ENCODE assay signal across 28 cellular contexts in genomic region chr7:110061387-110061786, GRCh38.
DNase-seq lines count a peak whose midpoint lies in the region; ATAC-seq and TF ChIP-seq lines count a peak whose summit lies in the region.
"Had no signal": no experiment of that assay in that cellular context is flagged by ENCODE, and none has a peak within 500 bp of the region (broad histone marks: within the 10 kb centered on the region; RNA-seq: fewer than 3 reads in every experiment).

No MANE protein-coding gene starts in this region.

- no peaks in the 10 kb centered on the region for H3K27me3 ChIP-seq in right lobe of liver
- H3K27me3 ChIP-seq: BE2C, left lung, neutrophil, SJCRH30, transverse colon had no signal

- no peak overlapping the region for H3K27ac Mint-ChIP-seq in activated T-cell treated with anti-CD3 and anti-CD28 coated beads, Interleukin-2, amount 50 U/mL, for 24 hours
- H3K27ac Mint-ChIP-seq: T-cell had no signal

- H3K27me3 Mint-ChIP-seq in activated T-cell treated with anti-CD3 and anti-CD28 coated beads, Interleukin-2, amount 50 U/mL, for 24 hours, result no peaks in the 10 kb centered on the region
- H3K27me3 Mint-ChIP-seq: T-cell had no signal

- peak; percentile 3 for DNase-seq in GM10266 (ENCODE audit: extremely low spot score)
- DNase-seq in activated T-cell treated with anti-CD3 and anti-CD28 coated beads, Interleukin-2, amount 50 U/mL, for 24 hours, result no peak
- DNase-seq in pons (ENCODE audit: low spot score), result no peak
- no peak for DNase-seq in right lobe of liver
- DNase-seq in NCI-H748 treated with DMSO at 0.1 percent for 48 hours (lab: John Stamatoyannopoulos, UW), result no peak
- DNase-seq: activated CD4-positive, CD25-positive, alpha-beta regulatory T cell treated with anti-CD3 and anti-CD28 coated beads, Interleukin-2, amount 50 U/mL, for 72 hours; activated gamma-delta T cell; BE2C; central memory CD4-positive, alpha-beta T cell; dermis blood vessel endothelial cell; DMS53; hypothalamus; KG1; left lung; MM.1S; NCI-H1694 treated with DMSO at 0.1 percent for 48 hours; NCI-H2171; NCI-H524; psoas muscle; SJCRH30; stimulated activated CD8-positive, alpha-beta memory T cell treated with anti-CD3 and anti-CD28 coated beads, Interleukin-4, amount 100 ng/mL, for 48 hours; T-cell; transverse colon had no signal

- no peak overlapping the region for H3K4me3 ChIP-seq in right lobe of liver
- H3K4me3 ChIP-seq: left lung, psoas muscle, SJCRH30, transverse colon had no signal

- TF ChIP-seq CTCF in GM10266 (IDR thresholded peaks at IDR 0.05; ENCODE audit: control insufficient read depth, insufficient read depth, low read depth, missing control alignments) (no peak), right lobe of liver (IDR thresholded peaks at IDR 0.05) (no peak)

- TF ChIP-seq POLR2A in right lobe of liver (IDR thresholded peaks at IDR 0.05), result no peak

- H3K4me1 ChIP-seq in right lobe of liver, result no peaks in the 10 kb centered on the region
- H3K4me1 ChIP-seq: BE2C, left lung, psoas muscle, SJCRH30, transverse colon had no signal

- intact Hi-C loops in right lobe of liver (cut with DNase I), result no loop called here

- no peaks in the 10 kb centered on the region for H3K36me3 ChIP-seq in right lobe of liver
- H3K36me3 ChIP-seq: BE2C, left lung, neutrophil, SJCRH30, transverse colon had no signal

- H3K4me3 Mint-ChIP-seq in activated T-cell treated with anti-CD3 and anti-CD28 coated beads, Interleukin-2, amount 50 U/mL, for 24 hours, result no peak overlapping the region
- H3K4me3 Mint-ChIP-seq: T-cell had no signal

- no peak overlapping the region for H3K27ac ChIP-seq in right lobe of liver
- H3K27ac ChIP-seq: left lung, neutrophil, psoas muscle, SJCRH30, transverse colon had no signal

- no peaks in the 10 kb centered on the region for H3K4me1 Mint-ChIP-seq in activated T-cell treated with anti-CD3 and anti-CD28 coated beads, Interleukin-2, amount 50 U/mL, for 24 hours (ENCODE audit: low read depth)
- H3K4me1 Mint-ChIP-seq: T-cell had no signal

- H3K9me3 ChIP-seq in right lobe of liver, result no peaks in the 10 kb centered on the region
- H3K9me3 ChIP-seq: BE2C, neutrophil, psoas muscle, SJCRH30, transverse colon had no signal

- peaks cover 3% of the 10 kb centered on the region for H3K9me3 Mint-ChIP-seq in activated T-cell treated with anti-CD3 and anti-CD28 coated beads, Interleukin-2, amount 50 U/mL, for 24 hours
- H3K9me3 Mint-ChIP-seq: T-cell had no signal

- H3K36me3 Mint-ChIP-seq in activated T-cell treated with anti-CD3 and anti-CD28 coated beads, Interleukin-2, amount 50 U/mL, for 24 hours (ENCODE audit: low read depth), result no peaks in the 10 kb centered on the region
- H3K36me3 Mint-ChIP-seq: T-cell had no signal

- ATAC-seq in GM18870 (IDR thresholded peaks at IDR 0.05; ENCODE audit: unreplicated experiment) (peak; percentile 57), HG02852 (IDR thresholded peaks at IDR 0.05; ENCODE audit: unreplicated experiment) (peak; percentile 95), HG03565 (IDR thresholded peaks at IDR 0.05; ENCODE audit: unreplicated experiment) (peak; percentile 82), right lobe of liver (no peak)
- ATAC-seq: HCT116, left lung, psoas muscle, T-cell had no signal

- 82% methylated on average over 2 of the region's 2 CpGs for WGBS in right lobe of liver (ENCODE audit: insufficient coverage, low coverage, low lambda C conversion rate, missing lambda C conversion rate)

Comparison
In these comparisons a context has a peak if more than half of its experiments do, and no peak if none do; other contexts are left out.
1. ATAC-seq: peak in GM18870 (single experiment), HG02852 (single experiment) and HG03565 (single experiment); none in right lobe of liver (0 of 4).